Comparison of ENCODE assay signal across 8 cellular contexts in genomic region chr15:55222588-55222987, GRCh38. TPM values are rescaled to one million over a fixed set of nuclear protein-coding genes. Genes with fewer than 3 reads are reported as not detected.
A peak's percentile ranks its signal among the peaks of the same experiment; 100 is the strongest.
DNase-seq lines count a peak whose midpoint lies in the region; ATAC-seq and TF ChIP-seq lines count a peak whose summit lies in the region.

No MANE protein-coding gene starts in this region.

- H3K4me3 ChIP-seq in GM12865 (ENCODE audit: low read depth, low read length) (no peak overlapping the region), uterus (no peak overlapping the region), BE2C (ENCODE audit: low read depth, low read length) (no peak overlapping the region)
- H3K4me3 ChIP-seq in Jurkat, Clone E6-1 (ENCODE audit: low read length): no peak overlapping the region
- peak overlapping the region; percentile 17 for H3K4me3 ChIP-seq in effector memory CD4-positive, alpha-beta T cell (ENCODE audit: insufficient read depth, low read depth, low read length, poor library complexity, severe bottlenecking)

- no peak for TF ChIP-seq POLR2A in uterus (IDR thresholded peaks at IDR 0.05)

- DNase-seq in GM12865 (ENCODE audit: low read depth) (peak; percentile 47), hepatic stellate cell (ENCODE audit: low spot score) (no peak), uterus (no peak), BE2C (no peak), iPS-NIHi7 (ENCODE audit: extremely low spot score) (no peak)
- DNase-seq in Jurkat, Clone E6-1 (ENCODE audit: low read depth, low spot score): peak; percentile 51
- no peak for DNase-seq in effector memory CD4-positive, alpha-beta T cell

- no peaks in the 10 kb centered on the region for H3K36me3 ChIP-seq in effector memory CD4-positive, alpha-beta T cell (ENCODE audit: control insufficient read depth, insufficient read depth, low read length)
- H3K36me3 ChIP-seq in uterus (no peaks in the 10 kb centered on the region), BE2C (no peaks in the 10 kb centered on the region)

- H3K4me1 ChIP-seq in effector memory CD4-positive, alpha-beta T cell (ENCODE audit: control insufficient read depth, insufficient read depth, low read length, poor library complexity, severe bottlenecking): peaks cover 34% of the 10 kb centered on the region
- H3K4me1 ChIP-seq in uterus (no peaks in the 10 kb centered on the region), BE2C (peaks cover 6% of the 10 kb centered on the region)

- no peaks in the 10 kb centered on the region for H3K27me3 ChIP-seq in effector memory CD4-positive, alpha-beta T cell (replicated peaks; ENCODE audit: control insufficient read depth, insufficient read depth, low read length, poor library complexity, severe bottlenecking)
- H3K27me3 ChIP-seq in uterus (no peaks in the 10 kb centered on the region), BE2C (no peaks in the 10 kb centered on the region)

- H3K27ac ChIP-seq in effector memory CD4-positive, alpha-beta T cell (ENCODE audit: insufficient read depth, low read length, poor library complexity, severe bottlenecking): no peak overlapping the region
- H3K27ac ChIP-seq in uterus: no peak overlapping the region

- TF ChIP-seq CTCF in GM12865 (IDR thresholded peaks at IDR 0.05; ENCODE audit: insufficient read depth, low read depth, low read length, missing control alignments) (no peak), uterus (IDR thresholded peaks at IDR 0.05) (no peak), BE2C (IDR thresholded peaks at IDR 0.05; ENCODE audit: low read depth, low read length) (no peak)

- peak; percentile 70 for ATAC-seq in GM21528 (IDR thresholded peaks at IDR 0.05; ENCODE audit: low FRiP score, unreplicated experiment)

- H3K9me3 ChIP-seq in effector memory CD4-positive, alpha-beta T cell (ENCODE audit: control insufficient read depth, low read length): no peaks in the 10 kb centered on the region
- H3K9me3 ChIP-seq in uterus (no peaks in the 10 kb centered on the region), BE2C (no peaks in the 10 kb centered on the region)

- intact Hi-C loops in uterus (cut with DNase I; ENCODE audit: low total_unique reads): no loop called here

RNA-seq across cellular contexts. Expression of gene RSL24D1, which starts 25.8 kb away (rescaled TPM):
- 195 TPM for polyA plus RNA-seq in Jurkat, Clone E6-1 (2012; ENCODE audit: insufficient read depth, insufficient read length)
- total RNA-seq in uterus: 100 to 1,000 TPM; 116 to 162 (median 120) TPM
- 130 TPM for polyA plus RNA-seq in BE2C (2012; ENCODE audit: insufficient read depth, insufficient read length, low read depth)

Comparison
In these comparisons a context has a peak if more than half of its experiments do, and no peak if none do; other contexts are left out.
1. DNase-seq: peak in GM12865 (single experiment) and Jurkat, Clone E6-1 (single experiment); none in effector memory CD4-positive, alpha-beta T cell (0 of 3), hepatic stellate cell (single experiment), uterus (0 of 2), BE2C (single experiment) and iPS-NIHi7 (single experiment).